Comparison of ENCODE assay signal across 11 cellular contexts in the genomic region with DNA sequence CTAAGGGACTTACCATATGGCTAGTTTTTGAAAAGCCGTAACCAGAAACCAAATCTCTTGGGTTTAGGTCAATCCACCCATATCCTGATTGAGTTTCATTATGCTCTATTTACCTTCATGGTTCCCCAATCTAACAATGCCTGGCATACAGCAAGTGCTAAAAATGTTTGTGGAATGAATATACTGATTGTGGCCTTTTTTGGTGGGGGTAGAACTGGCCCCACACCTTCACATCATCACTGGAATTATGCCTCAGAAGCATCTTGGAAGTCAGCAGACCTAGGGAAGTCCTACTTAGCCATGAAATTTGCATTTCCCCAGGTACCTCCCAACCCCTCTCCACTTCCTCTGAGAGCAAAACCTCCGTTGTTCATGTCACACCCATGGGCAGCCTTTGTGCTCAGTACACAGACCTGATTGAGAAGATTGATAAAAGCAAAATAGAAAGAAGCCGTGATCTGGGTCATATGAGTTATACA. TPM values are rescaled to one million over a fixed set of nuclear protein-coding genes. Genes with fewer than 3 reads are reported as not detected.
DNase-seq lines count a peak whose midpoint lies in the region; ATAC-seq, FAIRE-seq and TF ChIP-seq lines count a peak whose summit lies in the region.
"Had no signal": no experiment of that assay in that cellular context is flagged by ENCODE, and none has a peak within 500 bp of the region (broad histone marks: within the 10 kb centered on the region; RNA-seq: fewer than 3 reads in every experiment).

No MANE protein-coding gene starts in this region.

- no TSS peak for BruUV-seq in PC-3 (replicated peaks; lab: Mats Ljungman, UMichigan)

- H3K9me3 Mint-ChIP-seq in immature natural killer cell: peaks cover 0 to 5% (median under 1%) of the 10 kb centered on the region in 6 donors

- H3K4me2 ChIP-seq in PC-3 (ENCODE audit: low read length): no peak overlapping the region

- POLR2A ChIA-PET in PC-3 (lab: Charles Lee; ENCODE audit: unreplicated experiment): no interaction called here

- no peak overlapping the region for H3K9ac ChIP-seq in PC-3 (ENCODE audit: low read length)

- H3K4me3 ChIP-seq in PC-3 (ENCODE audit: low read length): no peak overlapping the region

- no peaks in the 10 kb centered on the region for H4K20me1 ChIP-seq in PC-3 (ENCODE audit: low read length)

- peak overlapping the region; percentile 10 to 87 (median 64) for H3K4me3 Mint-ChIP-seq in immature natural killer cell

- intact Hi-C loops in PC-3 (cut with micrococcal nuclease): no loop called here

- ATAC-seq in GM21390 (IDR thresholded peaks at IDR 0.05; ENCODE audit: unreplicated experiment): peak; percentile 69
- ATAC-seq in HG03469 (IDR thresholded peaks at IDR 0.05; ENCODE audit: unreplicated experiment): peak; percentile 37
- no peak for ATAC-seq in PC-3
- ATAC-seq in GM19467 (IDR thresholded peaks at IDR 0.05; ENCODE audit: unreplicated experiment): no peak

- no peak overlapping the region for H3K27ac ChIP-seq in PC-3 (ENCODE audit: low read length)

- H3K4me1 Mint-ChIP-seq in immature natural killer cell: peaks cover 38 to 46% of the 10 kb centered on the region in 2 donors

- peak overlapping the region in 2 of 6 donors; percentile 76 to 80 for H3K27ac Mint-ChIP-seq in immature natural killer cell

- H3K79me2 ChIP-seq in PC-3 (ENCODE audit: low read length): no peaks in the 10 kb centered on the region

- no peak for TF ChIP-seq CTCF in PC-3 (conservative IDR thresholded peaks at IDR 0.05; ENCODE audit: low read depth, low read length)

- no peak overlapping the region for H2AFZ ChIP-seq in PC-3 (ENCODE audit: low read length)

- no peaks in the 10 kb centered on the region for H3K9me2 ChIP-seq in PC-3 (replicated peaks; ENCODE audit: low read length)

- H3K36me3 Mint-ChIP-seq in immature natural killer cell: peaks cover 2 to 8% (median 6%) of the 10 kb centered on the region in 3 donors

- H3K4me1 ChIP-seq in PC-3 (ENCODE audit: insufficient read depth, low read length): no peaks in the 10 kb centered on the region

- DNase-seq in GM18507 (ENCODE audit: extremely low spot score, insufficient read length, low read depth) (no peak), immature natural killer cell (peak in 1 of 3 donors; percentile 22), PC-3 (no peak), NCI-H748 treated with DMSO at 0.1 percent for 48 hours (lab: John Stamatoyannopoulos, UW) (no peak), COLO829 (ENCODE audit: low spot score) (no peak)
- DNase-seq: NCI-H2029 treated with DMSO at 0.1 percent for 48 hours had no signal

- H3F3A ChIP-seq in PC-3 (ENCODE audit: low read length, unreplicated experiment): no peaks in the 10 kb centered on the region

- H3K9me3 ChIP-seq in PC-3 (ENCODE audit: low read length): no peaks in the 10 kb centered on the region

- H3K27me3 Mint-ChIP-seq in immature natural killer cell (ENCODE audit: low read depth in 3 of 3): peaks cover 2 to 8% (median 6%) of the 10 kb centered on the region in 3 donors

- FAIRE-seq in GM18507 (lab: Jason Lieb, UNC): peak; percentile 97

- no peaks in the 10 kb centered on the region for H3K36me3 ChIP-seq in PC-3 (ENCODE audit: low read depth, low read length)

- peaks cover 56% of the 10 kb centered on the region for H3K27me3 ChIP-seq in PC-3 (ENCODE audit: low read length)

- CTCF ChIA-PET in PC-3 (lab: Charles Lee): no interaction called here

RNA-seq across cellular contexts. Expression of a gene that starts 17.8 kb away (rescaled TPM):
- polyA plus RNA-seq in immature natural killer cell: under 1 TPM in 2 of 3 donors, not detected in 1; 0.12 to 0.21 TPM
- total RNA-seq in PC-3 (2014; rRNA removed): not detected in 2 replicates
- total RNA-seq: fibroblast of villous mesenchyme, osteoblast had no signal

RNA-seq across cellular contexts. Expression of a gene that starts 47.0 kb away (rescaled TPM):
- 100 to 1,000 TPM; 202 to 229 (median 205) TPM for polyA plus RNA-seq in immature natural killer cell
- total RNA-seq in PC-3 (2014; rRNA removed): not detected in 2 replicates
- total RNA-seq: fibroblast of villous mesenchyme had no signal

Comparison
In these comparisons a context has a peak if more than half of its experiments do, and no peak if none do; other contexts are left out.
1. ATAC-seq: peak in GM21390 (single experiment) and HG03469 (single experiment); none in PC-3 (single experiment) and GM19467 (single experiment).